Comparison of ENCODE assay signal across 1 cellular context in the genomic region with DNA sequence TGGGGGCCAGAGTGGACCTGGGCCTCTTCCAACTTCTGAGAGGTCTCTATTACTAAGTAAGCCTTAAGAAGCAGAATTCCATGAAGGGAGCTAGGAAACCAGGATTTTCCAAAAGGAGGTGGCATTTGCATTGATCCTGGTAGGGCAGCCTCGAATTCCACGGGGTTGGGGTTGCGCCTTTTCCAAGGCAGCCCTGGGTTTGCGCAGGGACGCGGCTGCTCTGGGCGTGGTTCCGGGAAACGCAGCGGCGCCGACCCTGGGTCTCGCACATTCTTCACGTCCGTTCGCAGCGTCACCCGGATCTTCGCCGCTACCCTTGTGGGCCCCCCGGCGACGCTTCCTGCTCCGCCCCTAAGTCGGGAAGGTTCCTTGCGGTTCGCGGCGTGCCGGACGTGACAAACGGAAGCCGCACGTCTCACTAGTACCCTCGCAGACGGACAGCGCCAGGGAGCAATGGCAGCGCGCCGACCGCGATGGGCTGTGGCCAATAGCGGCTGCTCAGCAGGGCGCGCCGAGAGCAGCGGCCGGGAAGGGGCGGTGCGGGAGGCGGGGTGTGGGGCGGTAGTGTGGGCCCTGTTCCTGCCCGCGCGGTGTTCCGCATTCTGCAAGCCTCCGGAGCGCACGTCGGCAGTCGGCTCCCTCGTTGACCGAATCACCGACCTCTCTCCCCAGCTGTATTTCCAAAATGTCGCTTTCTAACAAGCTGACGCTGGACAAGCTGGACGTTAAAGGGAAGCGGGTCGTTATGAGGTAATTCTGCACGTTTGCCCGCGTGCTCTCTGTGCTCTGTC.
TF ChIP-seq lines count a peak whose summit lies in the region.

A gene (plus strand): TSS at position 593 of the 791 bp plus-strand sequence. CDS start 93 bp downstream, at position 686.

TF ChIP-seq in HEK293, 187 proteins besides CTCF, POLR2A, EP300 and RAD21 (continued from another document):
- TF ChIP-seq, protein P1, sequence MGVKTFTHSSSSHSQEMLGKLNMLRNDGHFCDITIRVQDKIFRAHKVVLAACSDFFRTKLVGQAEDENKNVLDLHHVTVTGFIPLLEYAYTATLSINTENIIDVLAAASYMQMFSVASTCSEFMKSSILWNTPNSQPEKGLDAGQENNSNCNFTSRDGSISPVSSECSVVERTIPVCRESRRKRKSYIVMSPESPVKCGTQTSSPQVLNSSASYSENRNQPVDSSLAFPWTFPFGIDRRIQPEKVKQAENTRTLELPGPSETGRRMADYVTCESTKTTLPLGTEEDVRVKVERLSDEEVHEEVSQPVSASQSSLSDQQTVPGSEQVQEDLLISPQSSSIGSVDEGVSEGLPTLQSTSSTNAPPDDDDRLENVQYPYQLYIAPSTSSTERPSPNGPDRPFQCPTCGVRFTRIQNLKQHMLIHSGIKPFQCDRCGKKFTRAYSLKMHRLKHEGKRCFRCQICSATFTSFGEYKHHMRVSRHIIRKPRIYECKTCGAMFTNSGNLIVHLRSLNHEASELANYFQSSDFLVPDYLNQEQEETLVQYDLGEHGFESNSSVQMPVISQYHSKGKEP (tag by site-specific recombination; IDR thresholded peaks at IDR 0.05) = peak; percentile 100; the same call in 1 of the 2 replicates
- TF ChIP-seq ZNF660 (tag by site-specific recombination; IDR thresholded peaks at IDR 0.05) (peak; percentile 100; the same call in 1 of the 2 replicates), ZNF404 (tag by site-specific recombination; IDR thresholded peaks at IDR 0.05) (no peak), ZXDB (tag by site-specific recombination; IDR thresholded peaks at IDR 0.05) (peak; percentile 89), ZNF501 (tag by site-specific recombination; IDR thresholded peaks at IDR 0.05) (peak; percentile 43; the same call in 1 of the 2 replicates), ZNF37A (tag by site-specific recombination; IDR thresholded peaks at IDR 0.05) (peak; percentile 100; the same call in 1 of the 2 replicates), ZBTB8A (tag by site-specific recombination; IDR thresholded peaks at IDR 0.05) (peak; percentile 53), ZNF335 (tag by site-specific recombination; conservative IDR thresholded peaks at IDR 0.05) (peak; percentile 84), ZNF624 (tag by site-specific recombination; IDR thresholded peaks at IDR 0.05) (no peak), EGR2 (tag by site-specific recombination; IDR thresholded peaks at IDR 0.05; ENCODE audit: low read depth) (peak; percentile 23; the same call in 1 of the 2 replicates), ZNF514 (tag by site-specific recombination; IDR thresholded peaks at IDR 0.05) (no peak), KLF8 (tag by site-specific recombination; IDR thresholded peaks at IDR 0.05) (peak; percentile 85), ZNF223 (tag by site-specific recombination; IDR thresholded peaks at IDR 0.05) (no peak), ZNF670 (tag by site-specific recombination; IDR thresholded peaks at IDR 0.05; ENCODE audit: low read depth) (no peak), ZNF155 (tag by site-specific recombination; IDR thresholded peaks at IDR 0.05) (no peak), IKZF3 (tag by site-specific recombination; IDR thresholded peaks at IDR 0.05) (peak; percentile 72), ZNF76 (tag by site-specific recombination; IDR thresholded peaks at IDR 0.05; ENCODE audit: borderline replicate concordance, low read depth) (peak; percentile 42; the same call in 1 of the 2 replicates), OSR2 (tag by site-specific recombination; IDR thresholded peaks at IDR 0.05) (peak; percentile 94), GLIS1 (tag by site-specific recombination; IDR thresholded peaks at IDR 0.05) (peak; percentile 89), ZNF221 (tag by site-specific recombination; IDR thresholded peaks at IDR 0.05; ENCODE audit: borderline replicate concordance) (no peak), SP3 (tag by site-specific recombination; IDR thresholded peaks at IDR 0.05) (peak; percentile 92), ZNF2 (tag by site-specific recombination; IDR thresholded peaks at IDR 0.05) (0 out of 2 replicates have a peak, but pooled peaks have one; percentile 35), ZNF843 (tag by site-specific recombination; IDR thresholded peaks at IDR 0.05) (no peak), SP2 (tag by site-specific recombination; IDR thresholded peaks at IDR 0.05) (peak; percentile 99), ZNF600 (tag by site-specific recombination; IDR thresholded peaks at IDR 0.05) (peak; percentile 83), ZFHX2 (tag by site-specific recombination; conservative IDR thresholded peaks at IDR 0.05) (peak; percentile 59), ZNF121 (tag by site-specific recombination; IDR thresholded peaks at IDR 0.05) (no peak), KLF10 (tag by site-specific recombination; IDR thresholded peaks at IDR 0.05) (0 out of 2 replicates have a peak, but pooled peaks have one; percentile 11), KLF7 (tag by site-specific recombination; IDR thresholded peaks at IDR 0.05; ENCODE audit: borderline replicate concordance) (peak; percentile 79; the same call in 1 of the 2 replicates), ZBTB20 (tag by site-specific recombination; IDR thresholded peaks at IDR 0.05) (peak; percentile 53; the same call in 1 of the 2 replicates)
- TF ChIP-seq, protein P2, sequence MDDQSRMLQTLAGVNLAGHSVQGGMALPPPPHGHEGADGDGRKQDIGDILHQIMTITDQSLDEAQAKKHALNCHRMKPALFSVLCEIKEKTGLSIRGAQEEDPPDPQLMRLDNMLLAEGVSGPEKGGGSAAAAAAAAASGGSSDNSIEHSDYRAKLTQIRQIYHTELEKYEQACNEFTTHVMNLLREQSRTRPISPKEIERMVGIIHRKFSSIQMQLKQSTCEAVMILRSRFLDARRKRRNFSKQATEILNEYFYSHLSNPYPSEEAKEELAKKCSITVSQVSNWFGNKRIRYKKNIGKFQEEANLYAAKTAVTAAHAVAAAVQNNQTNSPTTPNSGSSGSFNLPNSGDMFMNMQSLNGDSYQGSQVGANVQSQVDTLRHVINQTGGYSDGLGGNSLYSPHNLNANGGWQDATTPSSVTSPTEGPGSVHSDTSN (CRISPR knock-in tag; IDR thresholded peaks at IDR 0.05) = peak; percentile 99
- TF ChIP-seq, protein P3, sequence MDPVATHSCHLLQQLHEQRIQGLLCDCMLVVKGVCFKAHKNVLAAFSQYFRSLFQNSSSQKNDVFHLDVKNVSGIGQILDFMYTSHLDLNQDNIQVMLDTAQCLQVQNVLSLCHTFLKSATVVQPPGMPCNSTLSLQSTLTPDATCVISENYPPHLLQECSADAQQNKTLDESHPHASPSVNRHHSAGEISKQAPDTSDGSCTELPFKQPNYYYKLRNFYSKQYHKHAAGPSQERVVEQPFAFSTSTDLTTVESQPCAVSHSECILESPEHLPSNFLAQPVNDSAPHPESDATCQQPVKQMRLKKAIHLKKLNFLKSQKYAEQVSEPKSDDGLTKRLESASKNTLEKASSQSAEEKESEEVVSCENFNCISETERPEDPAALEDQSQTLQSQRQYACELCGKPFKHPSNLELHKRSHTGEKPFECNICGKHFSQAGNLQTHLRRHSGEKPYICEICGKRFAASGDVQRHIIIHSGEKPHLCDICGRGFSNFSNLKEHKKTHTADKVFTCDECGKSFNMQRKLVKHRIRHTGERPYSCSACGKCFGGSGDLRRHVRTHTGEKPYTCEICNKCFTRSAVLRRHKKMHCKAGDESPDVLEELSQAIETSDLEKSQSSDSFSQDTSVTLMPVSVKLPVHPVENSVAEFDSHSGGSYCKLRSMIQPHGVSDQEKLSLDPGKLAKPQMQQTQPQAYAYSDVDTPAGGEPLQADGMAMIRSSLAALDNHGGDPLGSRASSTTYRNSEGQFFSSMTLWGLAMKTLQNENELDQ (tag by site-specific recombination; IDR thresholded peaks at IDR 0.05; ENCODE audit: low read depth) = no peak
- TF ChIP-seq, protein P4, sequence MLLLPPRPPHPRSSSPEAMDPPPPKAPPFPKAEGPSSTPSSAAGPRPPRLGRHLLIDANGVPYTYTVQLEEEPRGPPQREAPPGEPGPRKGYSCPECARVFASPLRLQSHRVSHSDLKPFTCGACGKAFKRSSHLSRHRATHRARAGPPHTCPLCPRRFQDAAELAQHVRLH (tag by site-specific recombination; IDR thresholded peaks at IDR 0.05) = peak; percentile 63; the same call in 1 of the 2 replicates
- TF ChIP-seq, protein P5, sequence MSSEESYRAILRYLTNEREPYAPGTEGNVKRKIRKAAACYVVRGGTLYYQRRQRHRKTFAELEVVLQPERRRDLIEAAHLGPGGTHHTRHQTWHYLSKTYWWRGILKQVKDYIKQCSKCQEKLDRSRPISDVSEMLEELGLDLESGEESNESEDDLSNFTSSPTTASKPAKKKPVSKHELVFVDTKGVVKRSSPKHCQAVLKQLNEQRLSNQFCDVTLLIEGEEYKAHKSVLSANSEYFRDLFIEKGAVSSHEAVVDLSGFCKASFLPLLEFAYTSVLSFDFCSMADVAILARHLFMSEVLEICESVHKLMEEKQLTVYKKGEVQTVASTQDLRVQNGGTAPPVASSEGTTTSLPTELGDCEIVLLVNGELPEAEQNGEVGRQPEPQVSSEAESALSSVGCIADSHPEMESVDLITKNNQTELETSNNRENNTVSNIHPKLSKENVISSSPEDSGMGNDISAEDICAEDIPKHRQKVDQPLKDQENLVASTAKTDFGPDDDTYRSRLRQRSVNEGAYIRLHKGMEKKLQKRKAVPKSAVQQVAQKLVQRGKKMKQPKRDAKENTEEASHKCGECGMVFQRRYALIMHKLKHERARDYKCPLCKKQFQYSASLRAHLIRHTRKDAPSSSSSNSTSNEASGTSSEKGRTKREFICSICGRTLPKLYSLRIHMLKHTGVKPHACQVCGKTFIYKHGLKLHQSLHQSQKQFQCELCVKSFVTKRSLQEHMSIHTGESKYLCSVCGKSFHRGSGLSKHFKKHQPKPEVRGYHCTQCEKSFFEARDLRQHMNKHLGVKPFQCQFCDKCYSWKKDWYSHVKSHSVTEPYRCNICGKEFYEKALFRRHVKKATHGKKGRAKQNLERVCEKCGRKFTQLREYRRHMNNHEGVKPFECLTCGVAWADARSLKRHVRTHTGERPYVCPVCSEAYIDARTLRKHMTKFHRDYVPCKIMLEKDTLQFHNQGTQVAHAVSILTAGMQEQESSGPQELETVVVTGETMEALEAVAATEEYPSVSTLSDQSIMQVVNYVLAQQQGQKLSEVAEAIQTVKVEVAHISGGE (tag by site-specific recombination; conservative IDR thresholded peaks at IDR 0.05; ENCODE audit: low read depth) = peak; percentile 93
- TF ChIP-seq, protein P6, sequence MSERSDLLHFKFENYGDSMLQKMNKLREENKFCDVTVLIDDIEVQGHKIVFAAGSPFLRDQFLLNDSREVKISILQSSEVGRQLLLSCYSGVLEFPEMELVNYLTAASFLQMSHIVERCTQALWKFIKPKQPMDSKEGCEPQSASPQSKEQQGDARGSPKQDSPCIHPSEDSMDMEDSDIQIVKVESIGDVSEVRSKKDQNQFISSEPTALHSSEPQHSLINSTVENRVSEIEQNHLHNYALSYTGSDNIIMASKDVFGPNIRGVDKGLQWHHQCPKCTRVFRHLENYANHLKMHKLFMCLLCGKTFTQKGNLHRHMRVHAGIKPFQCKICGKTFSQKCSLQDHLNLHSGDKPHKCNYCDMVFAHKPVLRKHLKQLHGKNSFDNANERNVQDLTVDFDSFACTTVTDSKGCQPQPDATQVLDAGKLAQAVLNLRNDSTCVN (tag by site-specific recombination; optimal IDR thresholded peaks at IDR 0.05) = peak; percentile 73
